In genomic region chr21:14879458-14879857, GRCh38 we compare ENCODE assay signal across 1 cellular context.
A peak's percentile ranks its signal among the peaks of the same experiment; 100 is the strongest.
TF ChIP-seq lines count a peak whose summit lies in the region.

No MANE protein-coding gene starts in this region.

TF ChIP-seq in HepG2, 621 proteins besides CTCF, POLR2A, EP300 and RAD21 (continued from another document):
- TF ChIP-seq HMGXB3 (CRISPR knock-in tag; IDR thresholded peaks at IDR 0.05; ENCODE audit: borderline replicate concordance) (no peak), KLF16 (CRISPR knock-in tag; IDR thresholded peaks at IDR 0.05) (0 out of 4 replicates have a peak, but pooled peaks of 1 of the 2 experiments have one; percentile 16), ZFP36 (IDR thresholded peaks at IDR 0.05; ENCODE audit: borderline replicate concordance, low read depth, low read length, partially characterized antibody) (no peak), ETV5 (CRISPR knock-in tag; IDR thresholded peaks at IDR 0.05; ENCODE audit: borderline replicate concordance) (peak; percentile 77; the same call in 1 of the 2 replicates), NAIF1 (CRISPR knock-in tag; IDR thresholded peaks at IDR 0.05; ENCODE audit: borderline replicate concordance) (no peak), AKAP8 (CRISPR knock-in tag; IDR thresholded peaks at IDR 0.05) (no peak), POLR2G (IDR thresholded peaks at IDR 0.05; ENCODE audit: low read depth, low read length) (no peak), ZNF543 (CRISPR knock-in tag; IDR thresholded peaks at IDR 0.05) (no peak), KLF6 (CRISPR knock-in tag; IDR thresholded peaks at IDR 0.05) (0 out of 2 replicates have a peak, but pooled peaks have one; percentile 1), FOXC1 (CRISPR knock-in tag; IDR thresholded peaks at IDR 0.05; ENCODE audit: borderline replicate concordance) (no peak), ZMYM2 (CRISPR knock-in tag; IDR thresholded peaks at IDR 0.05) (no peak), NFYC (CRISPR knock-in tag; IDR thresholded peaks at IDR 0.05) (no peak), ZNF496 (CRISPR knock-in tag; IDR thresholded peaks at IDR 0.05; ENCODE audit: insufficient replicate concordance) (no peak), NCOR1 (IDR thresholded peaks at IDR 0.05; ENCODE audit: borderline replicate concordance, low read length) (no peak), ZNF232 (CRISPR knock-in tag; IDR thresholded peaks at IDR 0.05; ENCODE audit: borderline replicate concordance) (no peak), FOXO1 (CRISPR knock-in tag; IDR thresholded peaks at IDR 0.05) (no peak), GATAD1 (CRISPR knock-in tag; IDR thresholded peaks at IDR 0.05) (peak; percentile 13; the same call in 1 of the 2 replicates), DDIT3 (CRISPR knock-in tag; IDR thresholded peaks at IDR 0.05) (no peak), YEATS2 (CRISPR knock-in tag; IDR thresholded peaks at IDR 0.05; ENCODE audit: borderline replicate concordance) (0 out of 2 replicates have a peak, but pooled peaks have one; percentile 6), TEF (CRISPR knock-in tag; IDR thresholded peaks at IDR 0.05) (no peak), SKI (IDR thresholded peaks at IDR 0.05; ENCODE audit: partially characterized antibody) (no peak), TCF7L2 (IDR thresholded peaks at IDR 0.05; ENCODE audit: low read depth, low read length) (no peak), TEAD3 (CRISPR knock-in tag; optimal IDR thresholded peaks at IDR 0.05; ENCODE audit: borderline replicate concordance) (peak; percentile 18), ZBTB7B (CRISPR knock-in tag; IDR thresholded peaks at IDR 0.05) (no peak), TCF12 (IDR thresholded peaks at IDR 0.05) (no peak), TCF12 (CRISPR knock-in tag; IDR thresholded peaks at IDR 0.05) (no peak), ZNF644 (CRISPR knock-in tag; IDR thresholded peaks at IDR 0.05; ENCODE audit: low read depth) (0 out of 2 replicates have a peak, but pooled peaks have one; percentile 14), POGZ (CRISPR knock-in tag; IDR thresholded peaks at IDR 0.05) (peak; percentile 53), ZNF24 (IDR thresholded peaks at IDR 0.05) (no peak), GABPB1 (CRISPR knock-in tag; IDR thresholded peaks at IDR 0.05) (0 out of 2 replicates have a peak, but pooled peaks have one; percentile 32)
- TF ChIP-seq, protein P1, sequence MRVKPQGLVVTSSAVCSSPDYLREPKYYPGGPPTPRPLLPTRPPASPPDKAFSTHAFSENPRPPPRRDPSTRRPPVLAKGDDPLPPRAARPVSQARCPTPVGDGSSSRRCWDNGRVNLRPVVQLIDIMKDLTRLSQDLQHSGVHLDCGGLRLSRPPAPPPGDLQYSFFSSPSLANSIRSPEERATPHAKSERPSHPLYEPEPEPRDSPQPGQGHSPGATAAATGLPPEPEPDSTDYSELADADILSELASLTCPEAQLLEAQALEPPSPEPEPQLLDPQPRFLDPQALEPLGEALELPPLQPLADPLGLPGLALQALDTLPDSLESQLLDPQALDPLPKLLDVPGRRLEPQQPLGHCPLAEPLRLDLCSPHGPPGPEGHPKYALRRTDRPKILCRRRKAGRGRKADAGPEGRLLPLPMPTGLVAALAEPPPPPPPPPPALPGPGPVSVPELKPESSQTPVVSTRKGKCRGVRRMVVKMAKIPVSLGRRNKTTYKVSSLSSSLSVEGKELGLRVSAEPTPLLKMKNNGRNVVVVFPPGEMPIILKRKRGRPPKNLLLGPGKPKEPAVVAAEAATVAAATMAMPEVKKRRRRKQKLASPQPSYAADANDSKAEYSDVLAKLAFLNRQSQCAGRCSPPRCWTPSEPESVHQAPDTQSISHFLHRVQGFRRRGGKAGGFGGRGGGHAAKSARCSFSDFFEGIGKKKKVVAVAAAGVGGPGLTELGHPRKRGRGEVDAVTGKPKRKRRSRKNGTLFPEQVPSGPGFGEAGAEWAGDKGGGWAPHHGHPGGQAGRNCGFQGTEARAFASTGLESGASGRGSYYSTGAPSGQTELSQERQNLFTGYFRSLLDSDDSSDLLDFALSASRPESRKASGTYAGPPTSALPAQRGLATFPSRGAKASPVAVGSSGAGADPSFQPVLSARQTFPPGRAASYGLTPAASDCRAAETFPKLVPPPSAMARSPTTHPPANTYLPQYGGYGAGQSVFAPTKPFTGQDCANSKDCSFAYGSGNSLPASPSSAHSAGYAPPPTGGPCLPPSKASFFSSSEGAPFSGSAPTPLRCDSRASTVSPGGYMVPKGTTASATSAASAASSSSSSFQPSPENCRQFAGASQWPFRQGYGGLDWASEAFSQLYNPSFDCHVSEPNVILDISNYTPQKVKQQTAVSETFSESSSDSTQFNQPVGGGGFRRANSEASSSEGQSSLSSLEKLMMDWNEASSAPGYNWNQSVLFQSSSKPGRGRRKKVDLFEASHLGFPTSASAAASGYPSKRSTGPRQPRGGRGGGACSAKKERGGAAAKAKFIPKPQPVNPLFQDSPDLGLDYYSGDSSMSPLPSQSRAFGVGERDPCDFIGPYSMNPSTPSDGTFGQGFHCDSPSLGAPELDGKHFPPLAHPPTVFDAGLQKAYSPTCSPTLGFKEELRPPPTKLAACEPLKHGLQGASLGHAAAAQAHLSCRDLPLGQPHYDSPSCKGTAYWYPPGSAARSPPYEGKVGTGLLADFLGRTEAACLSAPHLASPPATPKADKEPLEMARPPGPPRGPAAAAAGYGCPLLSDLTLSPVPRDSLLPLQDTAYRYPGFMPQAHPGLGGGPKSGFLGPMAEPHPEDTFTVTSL (CRISPR knock-in tag; IDR thresholded peaks at IDR 0.05; ENCODE audit: borderline replicate concordance) = 0 out of 2 replicates have a peak, but pooled peaks have one; percentile 16
- TF ChIP-seq, protein P2, sequence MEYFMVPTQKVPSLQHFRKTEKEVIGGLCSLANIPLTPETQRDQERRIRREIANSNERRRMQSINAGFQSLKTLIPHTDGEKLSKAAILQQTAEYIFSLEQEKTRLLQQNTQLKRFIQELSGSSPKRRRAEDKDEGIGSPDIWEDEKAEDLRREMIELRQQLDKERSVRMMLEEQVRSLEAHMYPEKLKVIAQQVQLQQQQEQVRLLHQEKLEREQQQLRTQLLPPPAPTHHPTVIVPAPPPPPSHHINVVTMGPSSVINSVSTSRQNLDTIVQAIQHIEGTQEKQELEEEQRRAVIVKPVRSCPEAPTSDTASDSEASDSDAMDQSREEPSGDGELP (IDR thresholded peaks at IDR 0.05; ENCODE audit: borderline replicate concordance, low read depth) = 0 out of 2 replicates have a peak, but pooled peaks have one; percentile 57
- TF ChIP-seq, protein P3, sequence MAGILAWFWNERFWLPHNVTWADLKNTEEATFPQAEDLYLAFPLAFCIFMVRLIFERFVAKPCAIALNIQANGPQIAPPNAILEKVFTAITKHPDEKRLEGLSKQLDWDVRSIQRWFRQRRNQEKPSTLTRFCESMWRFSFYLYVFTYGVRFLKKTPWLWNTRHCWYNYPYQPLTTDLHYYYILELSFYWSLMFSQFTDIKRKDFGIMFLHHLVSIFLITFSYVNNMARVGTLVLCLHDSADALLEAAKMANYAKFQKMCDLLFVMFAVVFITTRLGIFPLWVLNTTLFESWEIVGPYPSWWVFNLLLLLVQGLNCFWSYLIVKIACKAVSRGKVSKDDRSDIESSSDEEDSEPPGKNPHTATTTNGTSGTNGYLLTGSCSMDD (CRISPR knock-in tag; IDR thresholded peaks at IDR 0.05) = no peak
- TF ChIP-seq, protein P4, sequence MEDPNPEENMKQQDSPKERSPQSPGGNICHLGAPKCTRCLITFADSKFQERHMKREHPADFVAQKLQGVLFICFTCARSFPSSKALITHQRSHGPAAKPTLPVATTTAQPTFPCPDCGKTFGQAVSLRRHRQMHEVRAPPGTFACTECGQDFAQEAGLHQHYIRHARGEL (CRISPR knock-in tag; IDR thresholded peaks at IDR 0.05) = no peak
